In the genomic region with DNA sequence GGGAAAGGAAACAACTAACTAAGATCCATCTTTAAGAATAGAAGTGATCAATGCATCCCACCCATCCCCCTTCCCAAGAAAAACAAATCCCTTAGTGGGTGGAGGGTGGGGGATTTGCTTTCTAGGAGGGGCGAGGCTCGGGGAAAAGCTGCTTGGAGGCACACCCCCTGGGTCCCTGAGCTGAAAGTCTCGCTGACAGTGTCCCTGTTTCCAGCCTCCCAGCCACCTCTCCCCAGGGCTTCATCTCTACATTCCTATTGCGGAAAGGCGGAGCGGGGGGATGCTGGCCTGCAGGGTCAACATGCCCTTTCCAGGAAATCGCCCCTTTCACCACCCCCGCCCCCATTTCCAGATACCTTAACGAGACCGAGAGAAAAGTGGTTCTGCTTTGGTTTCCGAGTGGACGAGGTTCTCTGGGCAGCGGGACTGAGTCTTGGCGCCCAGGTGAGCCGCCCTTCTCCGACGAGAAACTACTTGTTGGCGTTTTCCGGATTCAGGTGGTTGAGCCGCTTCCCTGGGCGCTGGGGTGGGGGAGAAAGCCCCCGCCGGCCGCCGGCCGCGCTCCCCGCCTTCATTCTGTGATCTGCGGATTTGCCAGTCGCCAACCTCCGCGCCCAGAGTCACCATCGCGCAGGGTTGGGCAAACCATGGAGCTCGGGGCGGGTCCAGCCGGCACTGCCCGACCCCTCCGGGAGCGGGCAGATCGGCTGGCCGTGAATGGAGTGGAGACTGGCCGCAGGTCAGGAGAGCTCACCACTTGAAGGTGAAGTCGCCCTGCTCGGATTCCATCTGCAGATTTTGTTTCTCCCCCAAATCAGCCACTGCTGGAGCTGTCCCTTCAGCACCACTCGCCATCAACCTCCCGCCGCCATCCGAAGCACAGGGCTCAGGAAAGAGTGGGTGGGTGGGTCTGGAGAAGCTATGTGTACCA, we compare ENCODE assay signal across 1 cellular context.
TF ChIP-seq lines count a peak whose summit lies in the region.

No MANE protein-coding gene starts in this region.

TF ChIP-seq in K562, 482 proteins besides CTCF, POLR2A, EP300 and RAD21 (continued from another document):
- TF ChIP-seq, protein P1, sequence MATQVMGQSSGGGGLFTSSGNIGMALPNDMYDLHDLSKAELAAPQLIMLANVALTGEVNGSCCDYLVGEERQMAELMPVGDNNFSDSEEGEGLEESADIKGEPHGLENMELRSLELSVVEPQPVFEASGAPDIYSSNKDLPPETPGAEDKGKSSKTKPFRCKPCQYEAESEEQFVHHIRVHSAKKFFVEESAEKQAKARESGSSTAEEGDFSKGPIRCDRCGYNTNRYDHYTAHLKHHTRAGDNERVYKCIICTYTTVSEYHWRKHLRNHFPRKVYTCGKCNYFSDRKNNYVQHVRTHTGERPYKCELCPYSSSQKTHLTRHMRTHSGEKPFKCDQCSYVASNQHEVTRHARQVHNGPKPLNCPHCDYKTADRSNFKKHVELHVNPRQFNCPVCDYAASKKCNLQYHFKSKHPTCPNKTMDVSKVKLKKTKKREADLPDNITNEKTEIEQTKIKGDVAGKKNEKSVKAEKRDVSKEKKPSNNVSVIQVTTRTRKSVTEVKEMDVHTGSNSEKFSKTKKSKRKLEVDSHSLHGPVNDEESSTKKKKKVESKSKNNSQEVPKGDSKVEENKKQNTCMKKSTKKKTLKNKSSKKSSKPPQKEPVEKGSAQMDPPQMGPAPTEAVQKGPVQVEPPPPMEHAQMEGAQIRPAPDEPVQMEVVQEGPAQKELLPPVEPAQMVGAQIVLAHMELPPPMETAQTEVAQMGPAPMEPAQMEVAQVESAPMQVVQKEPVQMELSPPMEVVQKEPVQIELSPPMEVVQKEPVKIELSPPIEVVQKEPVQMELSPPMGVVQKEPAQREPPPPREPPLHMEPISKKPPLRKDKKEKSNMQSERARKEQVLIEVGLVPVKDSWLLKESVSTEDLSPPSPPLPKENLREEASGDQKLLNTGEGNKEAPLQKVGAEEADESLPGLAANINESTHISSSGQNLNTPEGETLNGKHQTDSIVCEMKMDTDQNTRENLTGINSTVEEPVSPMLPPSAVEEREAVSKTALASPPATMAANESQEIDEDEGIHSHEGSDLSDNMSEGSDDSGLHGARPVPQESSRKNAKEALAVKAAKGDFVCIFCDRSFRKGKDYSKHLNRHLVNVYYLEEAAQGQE (CRISPR knock-in tag; IDR thresholded peaks at IDR 0.05; ENCODE audit: low read depth) = peak; percentile 66; the same call in 1 of the 2 replicates
- no peak for TF ChIP-seq CBX2 (IDR thresholded peaks at IDR 0.05; ENCODE audit: insufficient read depth, low read length, poor library complexity, severe bottlenecking)
